8 cellular contexts compared by ENCODE assay signal in genomic region chr20:33686008-33686983, GRCh38.
DNase-seq lines count a peak whose midpoint lies in the region; ATAC-seq and TF ChIP-seq lines count a peak whose summit lies in the region.

Gene E2F1 (minus strand): TSS chr20:33686385. CDS start chr20:33686264, 121 bp downstream.

- DNase-seq in AML-193 (lab: John Stamatoyannopoulos, UW) = peak; percentile 87 to 89
- peak; percentile 92 to 98 for DNase-seq in NCI-H446 (lab: John Stamatoyannopoulos, UW)
- DNase-seq in activated CD4-positive, CD25-positive, alpha-beta regulatory T cell (lab: John Stamatoyannopoulos, UW) = peak; percentile 91 to 93 (median 92)
- DNase-seq in caudate nucleus (lab: John Stamatoyannopoulos, UW) = peak in 60 of 61 donors; percentile 55 to 98 (median 92)
- peak; percentile 98 for DNase-seq in islet precursor cell
- DNase-seq in stimulated activated CD4-positive, alpha-beta T cell treated with anti-CD3 and anti-CD28 coated beads, Interleukin-12 subunit alpha, Interleukin-12 subunit beta, amount 100 ng/mL, for 4 hours = peak; percentile 97

- ATAC-seq in HG03354 (IDR thresholded peaks at IDR 0.05; ENCODE audit: poor library complexity, severe bottlenecking, unreplicated experiment) = peak; percentile 84

- TF ChIP-seq POLR2A in GM19099 (IDR thresholded peaks at IDR 0.05; ENCODE audit: extremely low read depth, insufficient read length, low read depth) = peak; percentile 71

- peak within 1 kb of the TSS; percentile 94 for H3K27ac ChIP-seq in caudate nucleus (ENCODE audit: low read depth, low read length)

Comparison
In these comparisons a context has a peak if more than half of its experiments do, and no peak if none do; other contexts are left out.
1. Peak in every context shown above with its lines: DNase-seq, ATAC-seq and H3K27ac ChIP-seq.